ENCODE assay signal across 18 cellular contexts in the genomic region with DNA sequence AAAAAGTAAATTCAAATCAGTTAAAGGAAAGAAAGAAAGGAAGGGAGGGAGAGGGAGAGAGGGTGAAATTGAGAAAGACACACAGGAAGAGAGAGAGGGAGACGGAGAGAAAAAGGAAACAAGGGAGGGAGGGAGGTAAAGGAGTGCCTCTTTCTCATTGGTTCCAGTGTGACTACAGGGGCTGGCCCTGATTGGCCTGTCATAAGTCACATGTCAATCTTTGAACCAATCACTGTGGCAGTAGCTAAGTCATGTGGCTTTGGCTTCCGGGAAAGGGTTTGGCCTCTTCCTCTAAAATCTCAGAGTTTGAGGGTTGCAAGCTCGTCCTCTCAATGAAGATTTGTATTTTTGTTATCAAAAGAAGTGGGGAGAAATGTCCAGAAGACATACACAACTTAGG.
"Had no signal": no experiment of that assay in that cellular context is flagged by ENCODE, and none has a peak within 500 bp of the region (broad histone marks: within the 10 kb centered on the region; RNA-seq: fewer than 3 reads in every experiment).

No MANE protein-coding gene starts in this region.

- H3K4me1 Mint-ChIP-seq: stimulated activated effector memory CD8-positive, alpha-beta T cell treated with anti-CD3 and anti-CD28 coated beads, Interleukin-12 subunit alpha, Interleukin-12 subunit beta, amount 100 ng/mL, for 72 hours had no signal

- H3K9me3 ChIP-seq: adrenal gland, colonic mucosa, gastrocnemius medialis, left ventricle myocardium inferior, tibial artery, vagina had no signal

- ATAC-seq: gastrocnemius medialis; natural killer cell treated with Interleukin-12 subunit alpha and Interleukin-12 subunit beta and Interleukin-15 and Interleukin-18, amount 100 ng/mL, for 72 hours; right cardiac atrium; stimulated activated effector memory CD8-positive, alpha-beta T cell treated with anti-CD3 and anti-CD28 coated beads, Interleukin-12 subunit alpha, Interleukin-12 subunit beta, amount 100 ng/mL, for 72 hours had no signal

- H3K4me1 ChIP-seq: adrenal gland, colonic mucosa, gastrocnemius medialis, left ventricle myocardium inferior, tibial artery, vagina had no signal

- H3K4me3 ChIP-seq: adrenal gland, colonic mucosa, gastrocnemius medialis, left ventricle myocardium inferior, smooth muscle cell, tibial artery, vagina had no signal

- FAIRE-seq: keratinocyte had no signal

- H3K4me3 Mint-ChIP-seq: activated CD4-positive, alpha-beta T cell treated with anti-CD3 and anti-CD28 coated beads, Interleukin-2, amount 10 ng/mL, durations not matched to agents 24 days and 14 days; natural killer cell treated with Interleukin-12 subunit alpha and Interleukin-12 subunit beta and Interleukin-15 and Interleukin-18, amount 100 ng/mL, for 72 hours; stimulated activated effector memory CD8-positive, alpha-beta T cell treated with anti-CD3 and anti-CD28 coated beads, Interleukin-12 subunit alpha, Interleukin-12 subunit beta, amount 100 ng/mL, for 72 hours had no signal

- H3K36me3 Mint-ChIP-seq: natural killer cell treated with Interleukin-12 subunit alpha and Interleukin-12 subunit beta and Interleukin-15 and Interleukin-18, amount 100 ng/mL, for 72 hours; stimulated activated effector memory CD8-positive, alpha-beta T cell treated with anti-CD3 and anti-CD28 coated beads, Interleukin-12 subunit alpha, Interleukin-12 subunit beta, amount 100 ng/mL, for 72 hours had no signal

- DNase-seq: activated CD4-positive, alpha-beta T cell treated with anti-CD3 and anti-CD28 coated beads, Interleukin-2, amount 10 ng/mL, durations not matched to agents 24 days and 14 days; activated naive CD4-positive, alpha-beta T cell treated with anti-CD3 and anti-CD28 coated beads, Interleukin-2, amount 50 U/mL, for 16 hours; activated T-cell treated with anti-CD3 and anti-CD28 coated beads for 4 hours; adrenal gland; caudate nucleus; colonic mucosa; gastrocnemius medialis; left ventricle myocardium inferior; mesenchymal stem cell; occipital lobe; right cardiac atrium; tibial artery; WERI-Rb-1 had no signal

- H3K27ac ChIP-seq: adrenal gland, colonic mucosa, gastrocnemius medialis, left ventricle myocardium inferior, tibial artery, vagina, WERI-Rb-1 had no signal

- H3K36me3 ChIP-seq: adrenal gland, colonic mucosa, gastrocnemius medialis, left ventricle myocardium inferior, tibial artery, vagina, WERI-Rb-1 had no signal

- H3K27ac Mint-ChIP-seq: activated CD4-positive, alpha-beta T cell treated with anti-CD3 and anti-CD28 coated beads, Interleukin-2, amount 10 ng/mL, durations not matched to agents 24 days and 14 days; natural killer cell treated with Interleukin-12 subunit alpha and Interleukin-12 subunit beta and Interleukin-15 and Interleukin-18, amount 100 ng/mL, for 72 hours; stimulated activated effector memory CD8-positive, alpha-beta T cell treated with anti-CD3 and anti-CD28 coated beads, Interleukin-12 subunit alpha, Interleukin-12 subunit beta, amount 100 ng/mL, for 72 hours had no signal

- H3K27me3 ChIP-seq: adrenal gland, colonic mucosa, gastrocnemius medialis, tibial artery, vagina had no signal
